7 cellular contexts compared by ENCODE assay signal in genomic region chr6:108556864-108557493, GRCh38. TPM values are rescaled to one million over a fixed set of nuclear protein-coding genes. Genes with fewer than 3 reads are reported as not detected.
DNase-seq lines count a peak whose midpoint lies in the region; ATAC-seq and TF ChIP-seq lines count a peak whose summit lies in the region.

No MANE protein-coding gene starts in this region.

- TF ChIP-seq EP300 in gastroesophageal sphincter (IDR thresholded peaks at IDR 0.05) = no peak

- peak overlapping the region; percentile 91 for H3K4me3 Mint-ChIP-seq in T-helper 17 cell

- H3K9me3 ChIP-seq in T-helper 17 cell (ENCODE audit: control insufficient read depth, low read length, poor library complexity, severe bottlenecking) = no peaks in the 10 kb centered on the region
- no peaks in the 10 kb centered on the region for H3K9me3 ChIP-seq in gastroesophageal sphincter

- no peak for TF ChIP-seq POLR2A in gastroesophageal sphincter (IDR thresholded peaks at IDR 0.05)

- H3K4me3 ChIP-seq in H7 (ENCODE audit: insufficient read depth, low read depth, low read length) = peak overlapping the region; percentile 79
- H3K4me3 ChIP-seq in gastroesophageal sphincter = peak overlapping the region; percentile 56 to 80
- peak overlapping the region; percentile 60 to 96 (median 85) for H3K4me3 ChIP-seq in skin epidermis

- peaks cover 5% of the 10 kb centered on the region for H3K4me1 Mint-ChIP-seq in T-helper 17 cell

- DNase-seq in H7 (peak; percentile 36), T-helper 17 cell (no peak), NCI-H1092 (lab: John Stamatoyannopoulos, UW) (no peak)
- DNase-seq in activated CD4-positive, CD25-positive, alpha-beta regulatory T cell treated with anti-CD3 and anti-CD28 coated beads, Interleukin-2, amount 50 U/mL, for 72 hours = no peak

- H3K27me3 ChIP-seq in H7 (ENCODE audit: control insufficient read depth, insufficient read depth, low read length) (peaks cover 12% of the 10 kb centered on the region), gastroesophageal sphincter (no peaks in the 10 kb centered on the region)

- WGBS in gastroesophageal sphincter (ENCODE audit: low coverage in 1 of 2), 2 donors = 12 to 14% methylated on average over 7 to 15 of the region's 16 CpGs

- ATAC-seq in T-helper 17 cell (no peak), gastroesophageal sphincter (no peak), GM19328 (IDR thresholded peaks at IDR 0.05; ENCODE audit: unreplicated experiment) (no peak)

- peaks cover 14% of the 10 kb centered on the region for H3K27me3 Mint-ChIP-seq in T-helper 17 cell

- no peaks in the 10 kb centered on the region for H3K36me3 ChIP-seq in H7 (replicated peaks; ENCODE audit: control insufficient read depth, insufficient read depth, low read length)
- peaks cover 0 to 5% of the 10 kb centered on the region in 2 donors for H3K36me3 ChIP-seq in gastroesophageal sphincter

- peak overlapping the region; percentile 94 for H3K27ac Mint-ChIP-seq in T-helper 17 cell

- peaks cover 5 to 34% (median 23%) of the 10 kb centered on the region in 3 donors for H3K4me1 ChIP-seq in gastroesophageal sphincter

- no peak for TF ChIP-seq CTCF in gastroesophageal sphincter (IDR thresholded peaks at IDR 0.05)

- H3K27ac ChIP-seq in gastroesophageal sphincter = peak overlapping the region; percentile 92 to 100 (median 100)
- peak overlapping the region in 18 of 21 experiments; percentile 11 to 99 (median 93) for H3K27ac ChIP-seq in skin epidermis

- no peaks in the 10 kb centered on the region for H3K36me3 Mint-ChIP-seq in T-helper 17 cell (ENCODE audit: low read depth)

RNA-seq across cellular contexts. Expression of gene FOXO3, which starts 3.7 kb away (rescaled TPM):
- total RNA-seq in H7 (2014; rRNA removed; shearing (Covaris generic)) = 10.9 and 14.0 TPM in 2 replicates
- total RNA-seq in T-helper 17 cell (10 to 100 TPM; 22.6 to 34.1 TPM), gastroesophageal sphincter (100 to 1,000 TPM in 3 of 4 donors, 10 to 100 TPM in 1; 93.7 to 122 (median 114) TPM)
